ENCODE assay signal across 1 cellular context in the genomic region with DNA sequence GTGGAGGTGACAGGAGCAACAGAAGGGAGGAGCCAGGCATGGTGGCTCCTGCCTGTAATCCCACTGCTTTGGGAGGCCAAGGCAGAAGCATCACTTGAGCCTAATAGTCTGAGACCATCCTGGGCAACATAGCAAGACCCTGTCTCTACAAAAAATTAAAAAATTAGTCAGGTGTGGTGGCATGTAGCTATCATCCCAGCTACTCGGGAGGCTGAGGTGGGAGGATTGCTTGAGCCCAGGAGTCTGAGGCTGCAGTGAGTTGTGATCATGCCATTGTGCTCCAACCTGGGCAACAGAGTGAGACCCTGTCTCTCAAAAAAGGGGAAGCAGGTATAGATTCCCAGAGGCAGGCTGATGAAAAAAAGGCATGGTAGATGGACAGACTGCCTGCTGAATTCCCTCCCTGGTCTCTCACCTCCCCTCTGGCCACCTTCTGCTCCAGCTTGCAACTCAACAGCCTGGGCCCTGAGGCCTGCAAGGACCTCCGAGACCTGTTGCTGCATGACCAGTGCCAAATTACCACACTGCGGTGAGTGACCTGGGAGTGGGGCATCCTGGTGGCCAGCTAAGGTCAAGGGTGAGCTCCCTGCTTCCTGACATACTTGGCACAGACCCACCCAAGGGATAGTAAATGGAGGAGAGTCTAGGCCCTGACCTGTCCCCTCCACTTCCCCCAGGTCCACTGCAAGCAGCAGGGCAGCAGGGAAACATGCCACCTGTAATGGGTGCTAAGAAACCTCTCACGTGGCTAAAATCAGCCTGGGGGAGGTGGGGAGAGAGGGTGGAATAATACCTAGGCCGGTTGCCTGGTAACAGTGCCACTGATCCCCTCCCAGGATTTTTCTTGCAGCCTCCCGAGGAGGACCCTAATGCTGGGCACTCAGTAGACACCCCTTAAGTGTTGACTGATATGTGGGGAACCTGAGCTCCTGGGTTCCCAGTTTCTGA.
TF ChIP-seq lines count a peak whose summit lies in the region.

No MANE protein-coding gene starts in this region.

TF ChIP-seq in endothelial cell of umbilical vein, 7 proteins besides CTCF, POLR2A, EP300 and RAD21:
- TF ChIP-seq GATA2 (IDR thresholded peaks at IDR 0.05; ENCODE audit: insufficient read depth, insufficient read length, low read depth, low read length), result no peak
- no peak for TF ChIP-seq POLR2AphosphoS5 (IDR thresholded peaks at IDR 0.05; ENCODE audit: insufficient read depth, low read depth, low read length)
- TF ChIP-seq, protein P1, sequence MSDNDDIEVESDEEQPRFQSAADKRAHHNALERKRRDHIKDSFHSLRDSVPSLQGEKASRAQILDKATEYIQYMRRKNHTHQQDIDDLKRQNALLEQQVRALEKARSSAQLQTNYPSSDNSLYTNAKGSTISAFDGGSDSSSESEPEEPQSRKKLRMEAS (IDR thresholded peaks at IDR 0.05; ENCODE audit: insufficient read depth, insufficient read length), result no peak
- TF ChIP-seq FOS (IDR thresholded peaks at IDR 0.05; ENCODE audit: borderline replicate concordance, insufficient read depth, low read length), result no peak
- no peak for TF ChIP-seq MYC (IDR thresholded peaks at IDR 0.05; ENCODE audit: low read depth, low read length)
- no peak for TF ChIP-seq JUN (IDR thresholded peaks at IDR 0.05; ENCODE audit: borderline replicate concordance, insufficient read depth, insufficient read length, low read depth)
- TF ChIP-seq EZH2 (IDR thresholded peaks at IDR 0.05; ENCODE audit: borderline replicate concordance, low read depth, low read length, severe bottlenecking), result no peak
